In the genomic region with DNA sequence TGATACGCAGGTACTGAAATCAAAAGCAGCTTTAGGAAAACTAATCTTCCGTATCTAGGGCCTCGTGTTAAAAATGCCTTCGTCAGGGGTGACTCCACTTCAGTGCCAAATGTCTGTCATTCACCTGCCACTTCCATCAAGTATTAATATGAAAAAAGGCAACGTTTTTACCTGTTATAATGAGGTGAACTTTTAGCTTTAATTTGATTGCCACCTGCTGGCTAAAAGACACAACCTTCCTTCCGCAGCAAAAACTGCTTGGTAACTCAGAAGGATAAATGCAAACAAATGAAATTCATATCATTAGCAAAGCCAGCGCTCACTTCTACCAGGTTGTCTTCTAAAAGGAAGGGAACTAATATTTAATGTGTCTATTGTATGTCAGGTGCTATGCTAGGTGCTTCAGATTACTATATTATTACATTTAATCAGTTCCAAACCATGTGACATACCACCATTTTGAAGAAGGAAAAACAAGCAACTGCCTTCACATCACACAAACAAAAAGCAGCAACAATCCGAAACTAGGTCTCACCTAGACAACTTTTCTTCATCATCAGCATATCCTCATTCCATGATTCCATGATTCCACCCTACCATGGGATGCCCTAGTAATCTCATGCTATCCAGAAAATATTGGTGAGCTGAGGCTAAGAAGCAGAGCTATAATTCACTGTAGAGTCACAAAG, we compare ENCODE assay signal across 1 cellular context.
TF ChIP-seq lines count a peak whose summit lies in the region.

No MANE protein-coding gene starts in this region.

TF ChIP-seq in HepG2, 621 proteins besides CTCF, POLR2A, EP300 and RAD21 (continued from another document and continues in another):
- TF ChIP-seq HNF1A (IDR thresholded peaks at IDR 0.05; ENCODE audit: low read depth) (no peak), HNF1A (CRISPR knock-in tag; IDR thresholded peaks at IDR 0.05; ENCODE audit: borderline replicate concordance) (0 out of 2 replicates have a peak, but pooled peaks have one; percentile 16), IKZF1 (IDR thresholded peaks at IDR 0.05) (no peak), TBL1XR1 (IDR thresholded peaks at IDR 0.05; ENCODE audit: borderline replicate concordance, low read length, partially characterized antibody) (no peak), HMGXB3 (CRISPR knock-in tag; IDR thresholded peaks at IDR 0.05; ENCODE audit: borderline replicate concordance) (no peak), PAWR (CRISPR knock-in tag; IDR thresholded peaks at IDR 0.05; ENCODE audit: borderline replicate concordance) (no peak), ISX (CRISPR knock-in tag; conservative IDR thresholded peaks at IDR 0.05) (no peak), ZNF335 (CRISPR knock-in tag; IDR thresholded peaks at IDR 0.05) (no peak), ZNF441 (CRISPR knock-in tag; IDR thresholded peaks at IDR 0.05; ENCODE audit: borderline replicate concordance) (no peak), BRCA1 (CRISPR knock-in tag; IDR thresholded peaks at IDR 0.05) (no peak), RELA (CRISPR knock-in tag; IDR thresholded peaks at IDR 0.05) (no peak), SPEN (CRISPR knock-in tag; IDR thresholded peaks at IDR 0.05; ENCODE audit: low read depth) (no peak), ERF (CRISPR knock-in tag; IDR thresholded peaks at IDR 0.05) (peak; percentile 60; the same call in 1 of the 2 replicates), TFDP2 (CRISPR knock-in tag; IDR thresholded peaks at IDR 0.05) (no peak), MXD3 (CRISPR knock-in tag; IDR thresholded peaks at IDR 0.05) (no peak), ZNF687 (CRISPR knock-in tag; IDR thresholded peaks at IDR 0.05) (no peak), HNF4G (IDR thresholded peaks at IDR 0.05; ENCODE audit: borderline replicate concordance, low read depth, low read length) (no peak), HNF4G (CRISPR knock-in tag; IDR thresholded peaks at IDR 0.05; ENCODE audit: borderline replicate concordance, low read depth) (no peak), MBNL3 (CRISPR knock-in tag; conservative IDR thresholded peaks at IDR 0.05) (no peak), RFX5 (IDR thresholded peaks at IDR 0.05; ENCODE audit: low read depth, low read length) (no peak), ZSCAN21 (CRISPR knock-in tag; IDR thresholded peaks at IDR 0.05; ENCODE audit: borderline replicate concordance) (no peak), ZKSCAN1 (IDR thresholded peaks at IDR 0.05; ENCODE audit: low read length) (no peak), CENPX (CRISPR knock-in tag; IDR thresholded peaks at IDR 0.05) (no peak), SSRP1 (CRISPR knock-in tag; IDR thresholded peaks at IDR 0.05) (peak; percentile 49; the same call in 1 of the 2 replicates), ZNF850 (CRISPR knock-in tag; conservative IDR thresholded peaks at IDR 0.05) (no peak), MXD1 (CRISPR knock-in tag; IDR thresholded peaks at IDR 0.05) (no peak), SOX5 (CRISPR knock-in tag; IDR thresholded peaks at IDR 0.05; ENCODE audit: borderline replicate concordance) (0 out of 2 replicates have a peak, but pooled peaks have one; percentile 34), PREB (CRISPR knock-in tag; IDR thresholded peaks at IDR 0.05) (0 out of 2 replicates have a peak, but pooled peaks have one; percentile 41), ZBTB43 (CRISPR knock-in tag; conservative IDR thresholded peaks at IDR 0.05) (no peak)
- TF ChIP-seq, protein P1, sequence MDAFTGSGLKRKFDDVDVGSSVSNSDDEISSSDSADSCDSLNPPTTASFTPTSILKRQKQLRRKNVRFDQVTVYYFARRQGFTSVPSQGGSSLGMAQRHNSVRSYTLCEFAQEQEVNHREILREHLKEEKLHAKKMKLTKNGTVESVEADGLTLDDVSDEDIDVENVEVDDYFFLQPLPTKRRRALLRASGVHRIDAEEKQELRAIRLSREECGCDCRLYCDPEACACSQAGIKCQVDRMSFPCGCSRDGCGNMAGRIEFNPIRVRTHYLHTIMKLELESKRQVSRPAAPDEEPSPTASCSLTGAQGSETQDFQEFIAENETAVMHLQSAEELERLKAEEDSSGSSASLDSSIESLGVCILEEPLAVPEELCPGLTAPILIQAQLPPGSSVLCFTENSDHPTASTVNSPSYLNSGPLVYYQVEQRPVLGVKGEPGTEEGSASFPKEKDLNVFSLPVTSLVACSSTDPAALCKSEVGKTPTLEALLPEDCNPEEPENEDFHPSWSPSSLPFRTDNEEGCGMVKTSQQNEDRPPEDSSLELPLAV (CRISPR knock-in tag; conservative IDR thresholded peaks at IDR 0.05; ENCODE audit: low read depth), result no peak
